14 cellular contexts compared by ENCODE assay signal in genomic region chr17:39916918-39917317, GRCh38. TPM values are rescaled to one million over a fixed set of nuclear protein-coding genes. Genes with fewer than 3 reads are reported as not detected.
DNase-seq lines count a peak whose midpoint lies in the region; ATAC-seq, FAIRE-seq and TF ChIP-seq lines count a peak whose summit lies in the region.
"Had no signal": no experiment of that assay in that cellular context is flagged by ENCODE, and none has a peak within 500 bp of the region (broad histone marks: within the 10 kb centered on the region; RNA-seq: fewer than 3 reads in every experiment).

No MANE protein-coding gene starts in this region.

- DNase-seq in AG04449 (ENCODE audit: low read depth, low spot score) (no peak), GM12891 (ENCODE audit: insufficient read length, low spot score) (no peak), astrocyte of the cerebellum (ENCODE audit: low read depth) (no peak), left lobe of liver (ENCODE audit: low spot score) (no peak), GM20000 (ENCODE audit: low spot score) (no peak)
- DNase-seq in activated effector memory CD4-positive, alpha-beta T cell treated with anti-CD3 and anti-CD28 coated beads, Interleukin-2, amount 50 U/mL, for 16 hours = no peak
- DNase-seq in activated CD4-positive, alpha-beta memory T cell treated with anti-CD3 and anti-CD28 coated beads for 36 hours = no peak
- DNase-seq: midbrain; NCI-H524; stimulated activated CD4-positive, alpha-beta T cell treated with anti-CD3 and anti-CD28 coated beads, Interleukin-12 subunit alpha, Interleukin-12 subunit beta, amount 100 ng/mL, for 4 hours had no signal

- no peaks in the 10 kb centered on the region for H3K27me3 Mint-ChIP-seq in activated CD4-positive, alpha-beta memory T cell treated with anti-CD3 and anti-CD28 coated beads for 36 hours
- H3K27me3 Mint-ChIP-seq: stimulated activated naive CD8-positive, alpha-beta T cell treated with anti-CD3 and anti-CD28 coated beads, Interleukin-15, Interleukin-2, amounts not matched to agents 100 ng/mL and 50 ng/mL, for 24 hours had no signal

- peak; percentile 4 for ATAC-seq in left lobe of liver
- no peak for ATAC-seq in GM21786 (IDR thresholded peaks at IDR 0.05; ENCODE audit: unreplicated experiment)

- H3K4me3 ChIP-seq in AG04449 (ENCODE audit: low read depth, low read length) (no peak overlapping the region), astrocyte of the cerebellum (ENCODE audit: low read depth, low read length) (no peak overlapping the region)

- no peaks in the 10 kb centered on the region for H3K9me3 Mint-ChIP-seq in activated CD4-positive, alpha-beta memory T cell treated with anti-CD3 and anti-CD28 coated beads for 36 hours
- H3K9me3 Mint-ChIP-seq: stimulated activated naive CD8-positive, alpha-beta T cell treated with anti-CD3 and anti-CD28 coated beads, Interleukin-15, Interleukin-2, amounts not matched to agents 100 ng/mL and 50 ng/mL, for 24 hours had no signal

- H3K27ac Mint-ChIP-seq in activated CD4-positive, alpha-beta memory T cell treated with anti-CD3 and anti-CD28 coated beads for 36 hours = no peak overlapping the region

- no peak for TF ChIP-seq POLR2A in GM12891 (IDR thresholded peaks at IDR 0.05; ENCODE audit: low read depth, low read length)

- TF ChIP-seq CTCF in AG04449 (IDR thresholded peaks at IDR 0.05; ENCODE audit: insufficient read depth, low read length, missing control alignments) (peak; percentile 16), astrocyte of the cerebellum (IDR thresholded peaks at IDR 0.05; ENCODE audit: low read depth, low read length, missing control alignments) (peak; percentile 22), GM20000 (IDR thresholded peaks at IDR 0.05; ENCODE audit: extremely low read depth, missing control alignments) (no peak)

- FAIRE-seq in GM12891 (lab: Jason Lieb, UNC) = peak; percentile 9
- FAIRE-seq: frontal cortex had no signal

- intact Hi-C loops in activated CD4-positive, alpha-beta memory T cell treated with anti-CD3 and anti-CD28 coated beads for 36 hours (cut with micrococcal nuclease) = no loop called here

- no peak overlapping the region for H3K4me3 Mint-ChIP-seq in activated CD4-positive, alpha-beta memory T cell treated with anti-CD3 and anti-CD28 coated beads for 36 hours
- H3K4me3 Mint-ChIP-seq: stimulated activated naive CD8-positive, alpha-beta T cell treated with anti-CD3 and anti-CD28 coated beads, Interleukin-15, Interleukin-2, amounts not matched to agents 100 ng/mL and 50 ng/mL, for 24 hours had no signal

- POLR2A ChIA-PET in AG04449 (lab: Yijun Ruan, JAX) = no interaction called here
- POLR2A ChIA-PET in activated CD4-positive, alpha-beta memory T cell treated with anti-CD3 and anti-CD28 coated beads for 36 hours (lab: Charles Lee) = no interaction called here

- in situ Hi-C loops in astrocyte of the cerebellum (cut with HindIII; ENCODE audit: low sequenced_read_pairs) = no loop called here

- H3K4me1 Mint-ChIP-seq in activated CD4-positive, alpha-beta memory T cell treated with anti-CD3 and anti-CD28 coated beads for 36 hours (ENCODE audit: low read depth) = peaks cover 44% of the 10 kb centered on the region

- peaks cover 28% of the 10 kb centered on the region for H3K36me3 Mint-ChIP-seq in activated CD4-positive, alpha-beta memory T cell treated with anti-CD3 and anti-CD28 coated beads for 36 hours

- CTCF ChIA-PET in AG04449 (lab: Yijun Ruan, JAX) = interaction anchor here (0.7 kb wide), 1 partner anchor 32 kb away, joined by 3 read pairs; no protein-coding TSS in a partner anchor
- CTCF ChIA-PET in activated CD4-positive, alpha-beta memory T cell treated with anti-CD3 and anti-CD28 coated beads for 36 hours (lab: Charles Lee) = no interaction called here

TF ChIP-seq in GM12891, 5 proteins besides CTCF, POLR2A, EP300 and RAD21:
- no peak for TF ChIP-seq TAF1 (IDR thresholded peaks at IDR 0.05; ENCODE audit: low read depth, low read length)
- TF ChIP-seq POU2F2 (IDR thresholded peaks at IDR 0.05; ENCODE audit: low read depth, low read length) = no peak
- no peak for TF ChIP-seq PAX5 (IDR thresholded peaks at IDR 0.05; ENCODE audit: insufficient read depth, low read length, severe bottlenecking)
- no peak for TF ChIP-seq SPI1 (IDR thresholded peaks at IDR 0.05; ENCODE audit: low read depth, low read length)
- TF ChIP-seq POLR2AphosphoS5 (IDR thresholded peaks at IDR 0.05; ENCODE audit: low read depth, low read length) = no peak

RNA-seq across cellular contexts. Expression of gene GSDMB, which starts 1.5 kb away (rescaled TPM):
- polyA plus RNA-seq in GM12891 (2012; ENCODE audit: low read depth, missing spikeins) = 8.2 TPM
- total RNA-seq in left lobe of liver = 32.2 TPM
- 10 to 100 TPM; 26.4 to 30.2 TPM for total RNA-seq in activated CD4-positive, alpha-beta memory T cell treated with anti-CD3 and anti-CD28 coated beads for 36 hours

RNA-seq across cellular contexts. Expression of gene ORMDL3, which starts 10.5 kb away (rescaled TPM):
- polyA plus RNA-seq in GM12891 (2012; ENCODE audit: low read depth, missing spikeins) = 83.4 TPM
- 159 TPM for total RNA-seq in left lobe of liver
- 10 to 100 TPM; 53.7 to 58.3 TPM for total RNA-seq in activated CD4-positive, alpha-beta memory T cell treated with anti-CD3 and anti-CD28 coated beads for 36 hours

RNA-seq across cellular contexts. Expression of gene LRRC3C, which starts 10.6 kb away (rescaled TPM):
- not detected for polyA plus RNA-seq in GM12891 (2012; ENCODE audit: low read depth, missing spikeins)
- total RNA-seq in left lobe of liver = not detected
- not detected for total RNA-seq in activated CD4-positive, alpha-beta memory T cell treated with anti-CD3 and anti-CD28 coated beads for 36 hours
- total RNA-seq: frontal cortex, M059J had no signal

RNA-seq across cellular contexts. Expression of gene GSDMA, which starts 45.9 kb away (rescaled TPM):
- not detected for polyA plus RNA-seq in GM12891 (2012; ENCODE audit: low read depth, missing spikeins)
- total RNA-seq in left lobe of liver = not detected
- total RNA-seq in activated CD4-positive, alpha-beta memory T cell treated with anti-CD3 and anti-CD28 coated beads for 36 hours = under 1 TPM; 0.64 to 0.87 TPM
- total RNA-seq: M059J had no signal

RNA-seq across cellular contexts. Expression of gene ZPBP2, which starts 48.9 kb away (rescaled TPM):
- polyA plus RNA-seq in GM12891 (2012; ENCODE audit: low read depth, missing spikeins) = 1.2 TPM
- not detected for total RNA-seq in left lobe of liver
- total RNA-seq in activated CD4-positive, alpha-beta memory T cell treated with anti-CD3 and anti-CD28 coated beads for 36 hours = 1 to 10 TPM in 1 of 2 experiments, under 1 TPM in 1; 0.61 to 1.0 TPM
- total RNA-seq: frontal cortex, M059J had no signal
